In genomic region chr10:70985824-70986336, GRCh38 we compare ENCODE assay signal across 13 cellular contexts.
A peak's percentile ranks its signal among the peaks of the same experiment; 100 is the strongest.
DNase-seq lines count a peak whose midpoint lies in the region; ATAC-seq, FAIRE-seq and TF ChIP-seq lines count a peak whose summit lies in the region.
"Had no signal": no experiment of that assay in that cellular context is flagged by ENCODE, and none has a peak within 500 bp of the region (broad histone marks: within the 10 kb centered on the region; RNA-seq: fewer than 3 reads in every experiment).

No MANE protein-coding gene starts in this region.

- no peak overlapping the region for H2AK5ac ChIP-seq in H9 (ENCODE audit: insufficient read length, low read length)

- WGBS in H9 (ENCODE audit: extremely low coverage, insufficient read length, low lambda C conversion rate) = no CpG with 5 or more reads among the region's 7 CpGs

- DNase-seq in A172 (ENCODE audit: low spot score) = peak; percentile 35
- DNase-seq in H9 = peak; percentile 54
- peak; percentile 53 for DNase-seq in SW480 (ENCODE audit: low spot score)
- peak; percentile 28 for DNase-seq in keratinocyte (ENCODE audit: low read depth, low spot score)
- DNase-seq in GF-D8 (lab: John Stamatoyannopoulos, UW) = no peak
- no peak for DNase-seq in neural progenitor cell (ENCODE audit: low spot score)
- no peak for DNase-seq in upper lobe of right lung
- DNase-seq: left lung, NCI-H2107, SW 1271 had no signal

- H3K27me3 Mint-ChIP-seq in H9 (ENCODE audit: low read depth) (peaks cover 22% of the 10 kb centered on the region), neural progenitor cell (ENCODE audit: insufficient read depth, low read depth) (peaks cover 10% of the 10 kb centered on the region)

- H3K4me3 ChIP-seq in keratinocyte (ENCODE audit: control insufficient read depth in 2 of 3, extremely low read depth in 1 of 3, insufficient read depth in 2 of 3, low read depth in 1 of 3, low read length in 3 of 3) (no peak overlapping the region), neural progenitor cell (no peak overlapping the region), upper lobe of right lung (no peak overlapping the region)
- H3K4me3 ChIP-seq: left lung had no signal

- H3K9me3 Mint-ChIP-seq in H9 (no peaks in the 10 kb centered on the region), neural progenitor cell (no peaks in the 10 kb centered on the region)

- no peak overlapping the region for H3K4ac ChIP-seq in H9 (ENCODE audit: low read depth, low read length)

- H3K56ac ChIP-seq in H9 (ENCODE audit: insufficient read length, low read depth, low read length) = no peak overlapping the region

- H3K79me1 ChIP-seq in H9 (ENCODE audit: insufficient read depth, low read depth, low read length, poor library complexity, severe bottlenecking) = no peaks in the 10 kb centered on the region

- no peak overlapping the region for H2BK120ac ChIP-seq in H9 (ENCODE audit: low read depth, low read length, poor library complexity, severe bottlenecking)

- intact Hi-C loops in upper lobe of right lung (cut with DNase I) = no loop called here

- H3K36me3 ChIP-seq in keratinocyte (ENCODE audit: control insufficient read depth in 2 of 2, extremely low read depth in 1 of 2, insufficient read depth in 2 of 2, low read length in 2 of 2) (no peaks in the 10 kb centered on the region), neural progenitor cell (no peaks in the 10 kb centered on the region), upper lobe of right lung (no peaks in the 10 kb centered on the region)
- H3K36me3 ChIP-seq: left lung had no signal

- H3K4me2 ChIP-seq in H9 (ENCODE audit: insufficient read depth, insufficient read length, low read length) (no peak overlapping the region), keratinocyte (ENCODE audit: control insufficient read depth, extremely low read depth, insufficient read depth, low read depth, low read length) (no peak overlapping the region), neural progenitor cell (no peak overlapping the region)

- FAIRE-seq in keratinocyte (lab: Jason Lieb, UNC) = no peak
- FAIRE-seq: HTR-8/SVneo had no signal

- no peak overlapping the region for H2BK12ac ChIP-seq in H9 (ENCODE audit: insufficient read length, low read depth, low read length)

- H2BK20ac ChIP-seq in H9 (ENCODE audit: low read depth, low read length, poor library complexity, severe bottlenecking) = no peak overlapping the region

- ATAC-seq in GM18511 (IDR thresholded peaks at IDR 0.05; ENCODE audit: unreplicated experiment) (no peak), upper lobe of right lung (no peak)
- ATAC-seq: left lung had no signal

- H4K8ac ChIP-seq in H9 (replicated peaks; ENCODE audit: insufficient read length, low read depth, low read length) = no peak overlapping the region

- no peak overlapping the region for H3K23ac ChIP-seq in H9 (ENCODE audit: insufficient read length, low read depth, low read length)

- no peaks in the 10 kb centered on the region for H3K4me1 ChIP-seq in H9 (ENCODE audit: insufficient read depth, low read length)
- peaks cover 8% of the 10 kb centered on the region for H3K4me1 ChIP-seq in keratinocyte (ENCODE audit: control insufficient read depth, extremely low read depth, insufficient read depth, low read length)
- H3K4me1 ChIP-seq in neural progenitor cell = no peaks in the 10 kb centered on the region
- H3K4me1 ChIP-seq in upper lobe of right lung = no peaks in the 10 kb centered on the region
- H3K4me1 ChIP-seq: left lung had no signal

- H4K5ac ChIP-seq in H9 (ENCODE audit: insufficient read length, low read depth, low read length) = no peak overlapping the region

- H3K4me1 Mint-ChIP-seq in H9 = peaks cover 5 to 9% of the 10 kb centered on the region in 2 experiments; a peak in 3 of 4 replicates
- H3K4me1 Mint-ChIP-seq in neural progenitor cell = peaks cover 24% of the 10 kb centered on the region

- H4K20me1 ChIP-seq in H9 (ENCODE audit: control insufficient read depth, insufficient read depth, insufficient read length) = no peaks in the 10 kb centered on the region
- H4K20me1 ChIP-seq in keratinocyte (ENCODE audit: control insufficient read depth, extremely low read depth, insufficient read depth, low read length) = no peaks in the 10 kb centered on the region
- no peaks in the 10 kb centered on the region for H4K20me1 ChIP-seq in neural progenitor cell (ENCODE audit: low read depth)

- H2BK15ac ChIP-seq in H9 (ENCODE audit: low read depth, low read length) = no peak overlapping the region

- H2AFZ ChIP-seq in H9 (ENCODE audit: low read length) (no peak overlapping the region), keratinocyte (ENCODE audit: control insufficient read depth, low read length) (no peak overlapping the region), neural progenitor cell (replicated peaks) (no peak overlapping the region)

- H3K9me3 ChIP-seq in H9 (ENCODE audit: control insufficient read depth, low read depth, low read length) (no peaks in the 10 kb centered on the region), keratinocyte (ENCODE audit: control insufficient read depth, low read depth, low read length) (no peaks in the 10 kb centered on the region), neural progenitor cell (ENCODE audit: low read depth) (no peaks in the 10 kb centered on the region), upper lobe of right lung (no peaks in the 10 kb centered on the region)
- H3K9me3 ChIP-seq: left lung had no signal

- H2BK5ac ChIP-seq in H9 (ENCODE audit: insufficient read length, low read length) = no peak overlapping the region

- H3K18ac ChIP-seq in H9 (ENCODE audit: insufficient read length, low read depth, low read length) = no peak overlapping the region

- H3K4me3 Mint-ChIP-seq in H9 = no peak overlapping the region
- no peak overlapping the region for H3K4me3 Mint-ChIP-seq in neural progenitor cell

- dilution Hi-C loops in keratinocyte (cut with MboI; ENCODE audit: extremely low pct_ligation_motif_present, low sequenced_read_pairs) = no loop called here

- H3K9ac ChIP-seq in H9 (ENCODE audit: extremely low read depth, insufficient read length, low read length) (no peak overlapping the region), keratinocyte (ENCODE audit: control insufficient read depth, extremely low read depth, insufficient read depth, low read length) (no peak overlapping the region), neural progenitor cell (no peak overlapping the region)

- H3K27me3 ChIP-seq in H9 (ENCODE audit: insufficient read depth, low read length) = no peaks in the 10 kb centered on the region
- H3K27me3 ChIP-seq in keratinocyte (ENCODE audit: control insufficient read depth, extremely low read depth, insufficient read depth, low read length) = peaks cover 4% of the 10 kb centered on the region
- H3K27me3 ChIP-seq in neural progenitor cell = no peaks in the 10 kb centered on the region
- H3K27me3 ChIP-seq in upper lobe of right lung = no peaks in the 10 kb centered on the region
- H3K27me3 ChIP-seq: left lung had no signal

- H3K14ac ChIP-seq in H9 (ENCODE audit: insufficient read depth, low read length) = no peak overlapping the region

- H3K79me2 ChIP-seq in H9 (ENCODE audit: insufficient read depth, low read length) = no peaks in the 10 kb centered on the region
- H3K79me2 ChIP-seq in keratinocyte (ENCODE audit: control insufficient read depth, insufficient read depth, low read length) = no peaks in the 10 kb centered on the region
- no peaks in the 10 kb centered on the region for H3K79me2 ChIP-seq in neural progenitor cell (ENCODE audit: low read depth)

- H3T11ph ChIP-seq in H9 (ENCODE audit: low read length) = no peak overlapping the region

- H3K27ac Mint-ChIP-seq in H9 = peak overlapping the region in 1 of 3 experiments; percentile 44; a peak in 1 of 7 replicates
- no peak overlapping the region for H3K27ac Mint-ChIP-seq in neural progenitor cell

- H3F3A ChIP-seq in neural progenitor cell (ENCODE audit: low read depth) = no peaks in the 10 kb centered on the region

- H4K91ac ChIP-seq in H9 (ENCODE audit: insufficient read length, low read depth, low read length) = no peak overlapping the region

- H3K36me3 Mint-ChIP-seq in H9 (ENCODE audit: insufficient read depth in 1 of 3, low read depth in 3 of 3) (no peaks in the 10 kb centered on the region), neural progenitor cell (no peaks in the 10 kb centered on the region)

- no peak for TF ChIP-seq CTCF in H9 (conservative IDR thresholded peaks at IDR 0.05)
- no peak for TF ChIP-seq CTCF in keratinocyte (optimal IDR thresholded peaks at IDR 0.05 in 1 of 3, IDR thresholded peaks at IDR 0.05 in 1 of 3, conservative IDR thresholded peaks at IDR 0.05 in 1 of 3; ENCODE audit: extremely low read depth in 1 of 3, insufficient read depth in 2 of 3, low read length in 3 of 3)
- no peak for TF ChIP-seq CTCF in neural progenitor cell (IDR thresholded peaks at IDR 0.05)
- TF ChIP-seq CTCF in upper lobe of right lung (IDR thresholded peaks at IDR 0.05) = no peak

- H3K9me1 ChIP-seq in keratinocyte (ENCODE audit: control insufficient read depth, extremely low read depth, insufficient read depth, low read length) = no peaks in the 10 kb centered on the region

- H3K27ac ChIP-seq in H9 (ENCODE audit: insufficient read length, low read depth, low read length) (no peak overlapping the region), keratinocyte (ENCODE audit: control insufficient read depth, insufficient read depth, low read length) (no peak overlapping the region), neural progenitor cell (no peak overlapping the region), upper lobe of right lung (no peak overlapping the region)
- H3K27ac ChIP-seq: C4-2B, left lung had no signal

- H3K23me2 ChIP-seq in H9 (ENCODE audit: insufficient read length, low read depth, low read length, poor library complexity, severe bottlenecking) = no peaks in the 10 kb centered on the region

Comparison
In these comparisons a context has a peak if more than half of its experiments do, and no peak if none do; other contexts are left out.
1. DNase-seq: peak in A172 (single experiment), H9 (single experiment), SW480 (single experiment) and keratinocyte (single experiment); none in GF-D8 (single experiment), neural progenitor cell (single experiment) and upper lobe of right lung (single experiment).